In the genomic region with DNA sequence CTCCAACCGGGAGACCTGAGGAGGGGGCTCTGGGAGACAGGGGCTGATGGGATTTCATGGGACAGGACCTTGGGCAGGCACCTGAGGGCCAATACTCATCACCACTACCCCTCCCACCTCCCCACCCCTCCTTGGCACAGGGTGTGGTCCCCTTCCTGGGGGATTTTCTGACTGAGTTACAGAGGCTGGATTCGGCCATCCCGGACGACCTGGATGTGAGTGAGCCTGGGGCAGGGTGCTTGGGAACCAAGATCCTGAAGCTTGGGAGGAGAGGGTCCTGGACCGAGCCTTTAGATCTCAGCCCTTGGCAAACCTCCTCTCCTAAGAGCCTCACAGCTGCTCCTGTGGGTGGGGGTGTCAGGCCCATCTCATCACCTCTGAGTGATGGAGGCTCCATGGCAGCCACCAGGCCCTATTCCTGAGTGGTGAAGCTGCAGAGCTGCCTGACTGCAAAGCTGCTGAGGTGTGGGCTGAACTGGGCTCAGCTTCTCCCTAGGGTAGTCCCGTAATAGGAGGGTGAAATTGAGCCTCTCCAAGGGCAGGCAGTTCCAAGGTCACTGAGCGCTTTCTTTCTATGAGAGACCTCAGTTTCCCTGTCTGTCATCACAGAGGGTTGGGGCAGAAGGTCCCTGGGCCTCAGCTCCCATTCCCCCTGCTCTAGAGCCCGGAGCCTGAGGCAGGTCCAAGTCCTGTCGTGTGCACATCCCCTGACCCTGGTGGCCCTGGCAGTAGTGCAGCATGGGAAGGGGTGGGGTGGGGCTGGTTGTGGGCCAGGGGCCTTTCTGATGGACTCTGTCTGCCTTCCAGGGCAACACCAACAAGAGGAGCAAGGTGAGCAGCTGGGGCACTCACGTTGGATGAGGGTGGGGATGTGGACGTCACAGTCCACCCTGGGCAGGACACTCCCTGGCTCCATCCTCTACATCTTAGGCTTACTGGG, we compare ENCODE assay signal across 16 cellular contexts. TPM values are rescaled to one million over a fixed set of nuclear protein-coding genes. Genes with fewer than 3 reads are reported as not detected.
DNase-seq lines count a peak whose midpoint lies in the region; ATAC-seq and TF ChIP-seq lines count a peak whose summit lies in the region.
"Had no signal": no experiment of that assay in that cellular context is flagged by ENCODE, and none has a peak within 500 bp of the region (broad histone marks: within the 10 kb centered on the region; RNA-seq: fewer than 3 reads in every experiment).

No MANE protein-coding gene starts in this region.

- no peaks in the 10 kb centered on the region for H3K27me3 Mint-ChIP-seq in CD4-positive, alpha-beta T cell
- H3K27me3 Mint-ChIP-seq in IgD-negative memory B cell = no peaks in the 10 kb centered on the region
- no peaks in the 10 kb centered on the region for H3K27me3 Mint-ChIP-seq in activated naive CD8-positive, alpha-beta T cell treated with anti-CD3 and anti-CD28 coated beads, Interleukin-2, amount 10 ng/mL, durations not matched to agents 7 days and 5 days
- no peaks in the 10 kb centered on the region for H3K27me3 Mint-ChIP-seq in natural killer cell (ENCODE audit: low read depth in 2 of 2)

- no peak for TF ChIP-seq CTCF in CD4-positive, alpha-beta T cell (IDR thresholded peaks at IDR 0.05)
- TF ChIP-seq CTCF in natural killer cell (IDR thresholded peaks at IDR 0.05) = no peak
- no peak for TF ChIP-seq CTCF in heart right ventricle (IDR thresholded peaks at IDR 0.05)

- H3K4me3 ChIP-seq in heart right ventricle = peak overlapping the region in 1 of 10 donors; percentile 47

- peaks cover 0 to 28% (median 0%) of the 10 kb centered on the region in 9 donors for H3K4me1 ChIP-seq in heart right ventricle

- 89 to 93% methylated on average over 11 of the region's 11 CpGs for WGBS in heart right ventricle, 2 donors

- no peak for DNase-seq in CD4-positive, alpha-beta T cell
- no peak for DNase-seq in activated naive CD8-positive, alpha-beta T cell treated with anti-CD3 and anti-CD28 coated beads, Interleukin-2, amount 10 ng/mL, durations not matched to agents 7 days and 5 days
- DNase-seq in natural killer cell (no peak), SKM-1 treated with dmso at 0.1 percent for 144 hours (lab: John Stamatoyannopoulos, UW; ENCODE audit: unreplicated experiment) (no peak), hippocampal formation (lab: John Stamatoyannopoulos, UW) (no peak), heart right ventricle (no peak)
- DNase-seq: cerebellar nuclear complex, heart left ventricle, NCI-H1105 treated with DMSO at 0.1 percent for 48 hours had no signal

- H3K9me3 ChIP-seq in CD4-positive, alpha-beta T cell (ENCODE audit: control insufficient read depth, low read length) = no peaks in the 10 kb centered on the region
- no peaks in the 10 kb centered on the region for H3K9me3 ChIP-seq in heart right ventricle
- H3K9me3 ChIP-seq: heart left ventricle had no signal

- H3K9me3 Mint-ChIP-seq in CD4-positive, alpha-beta T cell = peaks cover 3% of the 10 kb centered on the region
- no peaks in the 10 kb centered on the region for H3K9me3 Mint-ChIP-seq in IgD-negative memory B cell
- no peaks in the 10 kb centered on the region for H3K9me3 Mint-ChIP-seq in activated naive CD8-positive, alpha-beta T cell treated with anti-CD3 and anti-CD28 coated beads, Interleukin-2, amount 10 ng/mL, durations not matched to agents 7 days and 5 days
- no peaks in the 10 kb centered on the region for H3K9me3 Mint-ChIP-seq in natural killer cell

- intact Hi-C loops in CD4-positive, alpha-beta T cell (cut with DNase I, micrococcal nuclease) = loop anchor here (5.0 to 10.0 kb wide), 3 partner anchors 75 to 552 kb away; partner anchors contain the start of genes MMP11 (in 1 of the 2), RAB36 (in 1 of the 2), RSPH14 (in 1 of the 2) and SMARCB1 (in 1 of the 2)
- intact Hi-C loops in natural killer cell (cut with micrococcal nuclease) (loop anchor here (2.0 kb wide), 1 partner anchor 20 kb away; no protein-coding TSS in a partner anchor), heart right ventricle (cut with DNase I) (no loop called here)

- H3K27ac Mint-ChIP-seq in CD4-positive, alpha-beta T cell = peak overlapping the region; percentile 97
- H3K27ac Mint-ChIP-seq in IgD-negative memory B cell (peak overlapping the region; percentile 90 to 98 (median 95)), natural killer cell (peak overlapping the region; percentile 100)
- H3K27ac Mint-ChIP-seq in activated naive CD8-positive, alpha-beta T cell treated with anti-CD3 and anti-CD28 coated beads, Interleukin-2, amount 10 ng/mL, durations not matched to agents 7 days and 5 days = peak overlapping the region; percentile 100

- CTCF ChIA-PET in CD4-positive, alpha-beta T cell (lab: Charles Lee) = interaction anchor here (1.4 kb wide), 1 partner anchor 152 kb away, joined by 3 read pairs; no protein-coding TSS in a partner anchor

- no peak for ATAC-seq in CD4-positive, alpha-beta T cell (ENCODE audit: poor library complexity)
- ATAC-seq in activated naive CD8-positive, alpha-beta T cell treated with anti-CD3 and anti-CD28 coated beads, Interleukin-2, amount 10 ng/mL, durations not matched to agents 7 days and 5 days (ENCODE audit: low read depth) = no peak
- no peak for ATAC-seq in natural killer cell
- no peak for ATAC-seq in GM18907 (IDR thresholded peaks at IDR 0.05; ENCODE audit: unreplicated experiment)
- ATAC-seq in heart right ventricle = no peak

- POLR2A ChIA-PET in CD4-positive, alpha-beta T cell (lab: Charles Lee) = interaction anchor here (0.8 to 3.7 kb wide), 10 partner anchors 7 to 217 kb away, joined by 3 to 74 read pairs (median 4); partner anchors contain the start of genes SMARCB1 and ZNF70
- POLR2A ChIA-PET in activated naive CD8-positive, alpha-beta T cell treated with anti-CD3 and anti-CD28 coated beads, Interleukin-2, amount 10 ng/mL, durations not matched to agents 7 days and 5 days (lab: Charles Lee) = interaction anchor here (0.5 to 2.4 kb wide), 14 partner anchors 8 to 315 kb away, joined by 3 to 19 read pairs (median 4); partner anchors contain the start of genes C22orf15, MIF and ZNF70

- peaks cover 76% of the 10 kb centered on the region for H3K36me3 Mint-ChIP-seq in CD4-positive, alpha-beta T cell (ENCODE audit: low read depth)
- peaks cover 4% of the 10 kb centered on the region for H3K36me3 Mint-ChIP-seq in IgD-negative memory B cell
- H3K36me3 Mint-ChIP-seq in activated naive CD8-positive, alpha-beta T cell treated with anti-CD3 and anti-CD28 coated beads, Interleukin-2, amount 10 ng/mL, durations not matched to agents 7 days and 5 days = peaks cover 63% of the 10 kb centered on the region
- peaks cover 20% of the 10 kb centered on the region for H3K36me3 Mint-ChIP-seq in natural killer cell

- peaks cover 0 to 77% (median 21%) of the 10 kb centered on the region in 9 donors for H3K36me3 ChIP-seq in heart right ventricle

- peak overlapping the region; percentile 91 for H3K27ac ChIP-seq in CD4-positive, alpha-beta T cell (ENCODE audit: low read depth, low read length)
- H3K27ac ChIP-seq in heart right ventricle = peak overlapping the region in 2 of 10 donors; percentile 44 to 93
- H3K27ac ChIP-seq: C4-2B had no signal

- peaks cover 53% of the 10 kb centered on the region for H3K4me1 Mint-ChIP-seq in CD4-positive, alpha-beta T cell (ENCODE audit: low read depth)
- H3K4me1 Mint-ChIP-seq in IgD-negative memory B cell (peaks cover 10 to 27% (median 14%) of the 10 kb centered on the region in 3 donors), natural killer cell (peaks cover 41 to 44% of the 10 kb centered on the region in 2 donors)
- peaks cover 42% of the 10 kb centered on the region for H3K4me1 Mint-ChIP-seq in activated naive CD8-positive, alpha-beta T cell treated with anti-CD3 and anti-CD28 coated beads, Interleukin-2, amount 10 ng/mL, durations not matched to agents 7 days and 5 days

- H3K4me3 Mint-ChIP-seq in CD4-positive, alpha-beta T cell = peak overlapping the region; percentile 89
- peak overlapping the region in 3 of 4 donors; percentile 25 to 96 (median 92) for H3K4me3 Mint-ChIP-seq in IgD-negative memory B cell
- H3K4me3 Mint-ChIP-seq in activated naive CD8-positive, alpha-beta T cell treated with anti-CD3 and anti-CD28 coated beads, Interleukin-2, amount 10 ng/mL, durations not matched to agents 7 days and 5 days = peak overlapping the region; percentile 98
- peak overlapping the region; percentile 97 for H3K4me3 Mint-ChIP-seq in natural killer cell

- H3K27me3 ChIP-seq in CD4-positive, alpha-beta T cell (ENCODE audit: control insufficient read depth, insufficient read depth, low read length) = no peaks in the 10 kb centered on the region
- H3K27me3 ChIP-seq in heart right ventricle = no peaks in the 10 kb centered on the region
- H3K27me3 ChIP-seq: heart left ventricle had no signal

RNA-seq across cellular contexts. Expression of gene RGL4, which starts 6.5 kb away (rescaled TPM):
- 10 to 100 TPM; 24.6 to 24.8 TPM for total RNA-seq in CD4-positive, alpha-beta T cell
- 3.7 TPM for polyA plus RNA-seq in IgD-negative memory B cell
- 10 to 100 TPM; 24.9 to 25.8 TPM for total RNA-seq in activated naive CD8-positive, alpha-beta T cell treated with anti-CD3 and anti-CD28 coated beads, Interleukin-2, amount 10 ng/mL, durations not matched to agents 7 days and 5 days
- total RNA-seq in natural killer cell = 10 to 100 TPM; 11.6 to 14.5 (median 12.7) TPM
- total RNA-seq in heart right ventricle = 1 to 10 TPM in 1 of 10 donors, under 1 TPM in 1, not detected in 8; 0.23 to 1.6 TPM
- under 1 TPM; 0.29 to 0.59 TPM for polyA plus RNA-seq in heart right ventricle
- total RNA-seq: epithelial cell of proximal tubule had no signal

RNA-seq across cellular contexts. Expression of gene ZNF70, which starts 53.6 kb away (rescaled TPM):
- 1 to 10 TPM; 1.3 to 1.9 TPM for total RNA-seq in CD4-positive, alpha-beta T cell
- polyA plus RNA-seq in IgD-negative memory B cell (0.20 TPM), heart right ventricle (1 to 10 TPM; 1.2 to 2.1 TPM)
- 1 to 10 TPM; 3.8 to 4.1 TPM for total RNA-seq in activated naive CD8-positive, alpha-beta T cell treated with anti-CD3 and anti-CD28 coated beads, Interleukin-2, amount 10 ng/mL, durations not matched to agents 7 days and 5 days
- total RNA-seq in natural killer cell (1 to 10 TPM; 7.4 to 9.1 (median 7.7) TPM), heart right ventricle (1 to 10 TPM; 3.0 to 4.2 (median 3.6) TPM)

RNA-seq across cellular contexts. Expression of gene VPREB3, which starts 56.9 kb away (rescaled TPM):
- not detected for total RNA-seq in CD4-positive, alpha-beta T cell
- 1,081 TPM for polyA plus RNA-seq in IgD-negative memory B cell
- not detected for total RNA-seq in activated naive CD8-positive, alpha-beta T cell treated with anti-CD3 and anti-CD28 coated beads, Interleukin-2, amount 10 ng/mL, durations not matched to agents 7 days and 5 days
- not detected for total RNA-seq in natural killer cell
- total RNA-seq in heart right ventricle = 1 to 10 TPM in 4 of 10 donors, under 1 TPM in 2, not detected in 4; 0.56 to 2.5 (median 1.3) TPM
- polyA plus RNA-seq in heart right ventricle = under 1 TPM; 0.83 to 0.88 TPM
- total RNA-seq: epithelial cell of proximal tubule; NCI-H460; sciatic nerve; T-helper 1 cell treated with Interleukin-12 subunit alpha and Interleukin-12 subunit beta and Interleukin-4 antibody, amounts not matched to agents 30 ng/mL and 1 ng/mL, for 36 hours had no signal

Comparison
In these comparisons a context has a peak if more than half of its experiments do, and no peak if none do; other contexts are left out.
1. RNA of gene RGL4, which starts 6.5 kb away (total RNA-seq): 24.9 to 25.8 TPM in activated naive CD8-positive, alpha-beta T cell treated with anti-CD3 and anti-CD28 coated beads, Interleukin-2, amount 10 ng/mL, durations not matched to agents 7 days and 5 days, 24.6 to 24.8 TPM in CD4-positive, alpha-beta T cell and 11.6 to 14.5 TPM in natural killer cell; 0.23 to 1.6 TPM in heart right ventricle; every median in the first group is over 4 times any median in the second.
2. intact Hi-C loops: an anchor here in CD4-positive, alpha-beta T cell (5.0 to 10.0 kb wide) and natural killer cell (2.0 kb wide); none called in heart right ventricle.
3. Peak in every context shown above with its lines, with median percentiles within 50 percentile points of each other: H3K27ac Mint-ChIP-seq and H3K4me3 Mint-ChIP-seq.